22 cellular contexts compared by ENCODE assay signal in the genomic region with DNA sequence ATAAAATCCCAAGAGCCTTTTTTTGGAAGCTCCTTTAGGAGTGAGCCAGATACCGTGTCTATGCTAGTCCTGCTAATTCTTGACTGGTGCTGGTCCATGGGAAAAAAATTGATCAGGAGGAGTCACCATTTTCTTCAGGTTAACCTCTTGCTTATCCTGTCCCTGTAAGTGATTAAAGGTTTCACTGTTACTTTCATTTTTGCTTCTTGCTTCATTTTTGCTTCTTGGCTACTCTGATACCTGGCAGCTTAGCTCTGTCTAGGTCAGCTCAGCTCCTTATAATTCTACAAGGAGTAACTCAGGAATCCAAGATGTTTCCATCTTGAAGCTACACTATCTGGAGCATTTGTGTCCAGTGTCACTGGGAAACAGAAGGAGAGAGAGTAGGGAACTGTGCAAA. TPM values are rescaled to one million over a fixed set of nuclear protein-coding genes. Genes with fewer than 3 reads are reported as not detected.
DNase-seq lines count a peak whose midpoint lies in the region; ATAC-seq, FAIRE-seq and TF ChIP-seq lines count a peak whose summit lies in the region.
"Had no signal": no experiment of that assay in that cellular context is flagged by ENCODE, and none has a peak within 500 bp of the region (broad histone marks: within the 10 kb centered on the region; RNA-seq: fewer than 3 reads in every experiment).

No MANE protein-coding gene starts in this region.

- no peaks in the 10 kb centered on the region for H3K9me3 ChIP-seq in colonic mucosa

- H3K27ac ChIP-seq in colonic mucosa, result no peak overlapping the region
- H3K27ac ChIP-seq: neural progenitor cell had no signal

- H3K36me3 ChIP-seq in colonic mucosa, result no peaks in the 10 kb centered on the region
- H3K36me3 ChIP-seq: neural progenitor cell had no signal

- intact Hi-C loops in colonic mucosa (cut with DNase I), result no loop called here

- no peaks in the 10 kb centered on the region for H3K27me3 ChIP-seq in colonic mucosa
- H3K27me3 ChIP-seq: neural progenitor cell had no signal

- H3K9ac ChIP-seq in colonic mucosa (ENCODE audit: low read depth in 2 of 2, low read length in 2 of 2), result no peak overlapping the region
- H3K9ac ChIP-seq: neural progenitor cell had no signal

- TF ChIP-seq POLR2A in H54 (IDR thresholded peaks at IDR 0.05; ENCODE audit: low read depth, low read length), result no peak

- DNase-seq in mucosa of gallbladder (ENCODE audit: low spot score), result no peak
- DNase-seq in SIG-M5 treated with dmso at 0.1 percent for 504 hours (lab: John Stamatoyannopoulos, UW; ENCODE audit: unreplicated experiment), result no peak
- no peak for DNase-seq in H54 (ENCODE audit: insufficient read length, low spot score)
- DNase-seq in colonic mucosa, result no peak
- DNase-seq: activated CD8-positive, alpha-beta memory T cell treated with anti-CD3 and anti-CD28 coated beads for 24 hours; amygdala; DMS79 treated with DMSO at 0.1 percent for 48 hours; NCI-H187; NCI-H510A treated with DMSO at 0.1 percent for 48 hours; PC-3; right cardiac atrium; stimulated activated CD4-positive, alpha-beta T cell treated with anti-CD3 and anti-CD28 coated beads, Interleukin-1b, Interleukin-23, amount 100 ng/mL, for 48 hours had no signal

- peak; percentile 63 for ATAC-seq in GM18502 (IDR thresholded peaks at IDR 0.05; ENCODE audit: poor library complexity, unreplicated experiment)
- ATAC-seq in GM19397 (IDR thresholded peaks at IDR 0.05; ENCODE audit: unreplicated experiment), result peak; percentile 47
- peak; percentile 64 for ATAC-seq in HG02642 (IDR thresholded peaks at IDR 0.05; ENCODE audit: poor library complexity, unreplicated experiment)
- peak; percentile 79 for ATAC-seq in HG03378 (IDR thresholded peaks at IDR 0.05; ENCODE audit: unreplicated experiment)
- ATAC-seq: right cardiac atrium, SK-N-SH treated with all-trans-retinoic acid at 6 μM for 48 hours had no signal

- no peak for FAIRE-seq in H54 (lab: Jason Lieb, UNC)
- FAIRE-seq: A204.1, frontal cortex had no signal

- TF ChIP-seq CTCF in colonic mucosa (IDR thresholded peaks at IDR 0.05), result no peak

- no peak overlapping the region for H3K4me3 ChIP-seq in colonic mucosa
- H3K4me3 ChIP-seq: neural progenitor cell had no signal

- no peaks in the 10 kb centered on the region for H3K4me1 ChIP-seq in colonic mucosa
- H3K4me1 ChIP-seq: neural progenitor cell had no signal

RNA-seq across cellular contexts. Expression of a gene that starts 45.7 kb away (rescaled TPM):
- total RNA-seq in mucosa of gallbladder, result 0.35 TPM
- under 1 TPM in 1 of 2 donors, not detected in 1; 0.27 TPM for total RNA-seq in colonic mucosa
- total RNA-seq: frontal cortex, HT1080, PC-3, right cardiac atrium, temporal lobe had no signal
